Comparison of ENCODE assay signal across 8 cellular contexts in the genomic region with DNA sequence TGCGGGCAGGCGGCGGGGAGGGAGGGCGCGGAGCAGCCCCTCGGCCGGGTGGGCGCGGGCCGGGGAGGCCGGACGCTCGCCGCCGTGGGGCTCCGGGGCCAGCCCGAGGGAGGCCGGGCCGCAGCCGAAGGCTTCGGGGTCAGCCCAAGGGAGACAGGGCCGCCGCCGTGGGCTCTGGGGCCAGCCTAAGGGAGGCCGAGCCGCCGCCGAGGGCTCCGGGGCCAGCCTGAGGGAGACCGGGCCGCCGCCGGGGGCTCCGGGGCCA. TPM values are rescaled to one million over a fixed set of nuclear protein-coding genes. Genes with fewer than 3 reads are reported as not detected.
DNase-seq lines count a peak whose midpoint lies in the region; ATAC-seq and TF ChIP-seq lines count a peak whose summit lies in the region.

No MANE protein-coding gene starts in this region.

- H3K27ac ChIP-seq in GM23248 = peak overlapping the region; percentile 88
- peak overlapping the region; percentile 93 for H3K27ac ChIP-seq in WERI-Rb-1
- peak overlapping the region; percentile 98 for H3K27ac ChIP-seq in subcutaneous abdominal adipose tissue (ENCODE audit: low read depth, low read length)

- H3K36me3 ChIP-seq in GM23248 (ENCODE audit: low read depth) = 0 out of 2 replicates have a peak, but pooled peaks cover 4% of the 10 kb centered on the region
- peaks cover 15% of the 10 kb centered on the region for H3K36me3 ChIP-seq in WERI-Rb-1
- H3K36me3 ChIP-seq in iPS-15b (ENCODE audit: control insufficient read depth, insufficient read depth, low read length) = no peaks in the 10 kb centered on the region
- H3K36me3 ChIP-seq in subcutaneous abdominal adipose tissue (ENCODE audit: control insufficient read depth in 5 of 5, insufficient read depth in 5 of 5, low read length in 5 of 5) = peaks cover 0 to 3% (median 0%) of the 10 kb centered on the region in 5 donors

- ATAC-seq in omental fat pad (ENCODE audit: low FRiP score) = no peak
- ATAC-seq in GM21619 (IDR thresholded peaks at IDR 0.05; ENCODE audit: unreplicated experiment) = no peak

- H3K9me3 ChIP-seq in GM23248 (ENCODE audit: low read depth) = no peaks in the 10 kb centered on the region
- H3K9me3 ChIP-seq in WERI-Rb-1 (ENCODE audit: severe bottlenecking) = no peaks in the 10 kb centered on the region
- no peaks in the 10 kb centered on the region for H3K9me3 ChIP-seq in iPS-15b (ENCODE audit: control insufficient read depth, insufficient read depth, low read length)
- no peaks in the 10 kb centered on the region for H3K9me3 ChIP-seq in subcutaneous abdominal adipose tissue (ENCODE audit: control insufficient read depth in 5 of 5, low read length in 5 of 5)

- peaks cover 11% of the 10 kb centered on the region for H3F3A ChIP-seq in GM23248 (ENCODE audit: insufficient read depth)

- H3K27me3 ChIP-seq in GM23248 (replicated peaks; ENCODE audit: insufficient read depth) = no peaks in the 10 kb centered on the region
- no peaks in the 10 kb centered on the region for H3K27me3 ChIP-seq in WERI-Rb-1 (ENCODE audit: insufficient read depth, low read depth, severe bottlenecking)
- peaks cover 12% of the 10 kb centered on the region for H3K27me3 ChIP-seq in iPS-15b (ENCODE audit: control insufficient read depth, insufficient read depth, low read length)
- H3K27me3 ChIP-seq in subcutaneous abdominal adipose tissue (ENCODE audit: control insufficient read depth in 5 of 5, insufficient read depth in 4 of 5, low read length in 5 of 5) = no peaks in the 10 kb centered on the region

- H3K9ac ChIP-seq in GM23248 (peak overlapping the region; percentile 98), iPS-15b (ENCODE audit: low read depth, low read length) (peak overlapping the region; percentile 76), subcutaneous abdominal adipose tissue (ENCODE audit: low read length in 5 of 5) (peak overlapping the region in 4 of 5 donors; percentile 89 to 100 (median 99))

- H2AFZ ChIP-seq in GM23248 = peak overlapping the region; percentile 86

- no peaks in the 10 kb centered on the region for H3K9me2 ChIP-seq in GM23248 (ENCODE audit: insufficient read depth)

- peaks cover 46% of the 10 kb centered on the region for H3K79me2 ChIP-seq in GM23248 (ENCODE audit: insufficient read depth)

- H3K4me2 ChIP-seq in GM23248 (ENCODE audit: unreplicated experiment) = peak overlapping the region; percentile 97

- CTCF ChIA-PET in HEK293T (lab: Yijun Ruan, JAX) = no interaction called here

- in situ Hi-C loops in GM23248 (cut with MboI) = no loop called here

- H3K4me3 ChIP-seq in GM23248 (peak overlapping the region; percentile 98), WERI-Rb-1 (ENCODE audit: low read depth, low read length) (peak overlapping the region; percentile 96), iPS-15b (ENCODE audit: low read depth, low read length) (peak overlapping the region; percentile 68), subcutaneous abdominal adipose tissue (ENCODE audit: low read depth in 1 of 5, low read length in 5 of 5) (peak overlapping the region in 4 of 5 donors; percentile 74 to 92 (median 86))

- TF ChIP-seq CTCF in WERI-Rb-1 (IDR thresholded peaks at IDR 0.05; ENCODE audit: low read depth, low read length) = no peak
- no peak for TF ChIP-seq CTCF in omental fat pad (IDR thresholded peaks at IDR 0.05)

- H4K20me1 ChIP-seq in GM23248 (ENCODE audit: insufficient read depth) = peaks cover 25% of the 10 kb centered on the region; the same call in 1 of the 2 replicates

- WGBS in GM23248 (ENCODE audit: low coverage in 1 of 2, low lambda C conversion rate in 2 of 2, missing lambda C conversion rate in 2 of 2), 2 experiments = 0% methylated on average over 12 of the region's 34 CpGs; no CpG with 5 or more reads in 1 of the 2 experiments

- DNase-seq in GM23248 (no peak), WERI-Rb-1 (no peak), HEK293T (ENCODE audit: extremely low spot score) (no peak), omental fat pad (ENCODE audit: low spot score) (no peak), iPS-NIHi11 (ENCODE audit: low spot score) (no peak)

- POLR2A ChIA-PET in HEK293T (lab: Yijun Ruan, JAX) = interaction anchor here (0.8 to 3.5 kb wide), 5 partner anchors 12 to 128 kb away, joined by 3 to 20 read pairs (median 6); no protein-coding TSS in a partner anchor

- H3K4me1 ChIP-seq in GM23248 (ENCODE audit: insufficient read depth) (peaks cover 9% of the 10 kb centered on the region), iPS-15b (ENCODE audit: control insufficient read depth, insufficient read depth, low read length) (peaks cover 13% of the 10 kb centered on the region), subcutaneous abdominal adipose tissue (ENCODE audit: control insufficient read depth in 5 of 5, insufficient read depth in 5 of 5, low read length in 5 of 5) (peaks cover 2 to 42% (median 28%) of the 10 kb centered on the region in 5 donors)

TF ChIP-seq in HEK293T, 16 proteins besides CTCF, POLR2A, EP300 and RAD21:
- TF ChIP-seq BHLHE40 (IDR thresholded peaks at IDR 0.05; ENCODE audit: borderline replicate concordance) (no peak), ZNF384 (IDR thresholded peaks at IDR 0.05) (no peak), FOXA1 (IDR thresholded peaks at IDR 0.05) (no peak), ARNT (IDR thresholded peaks at IDR 0.05) (no peak), NFRKB (IDR thresholded peaks at IDR 0.05) (no peak)

RNA-seq across cellular contexts. Expression of a gene that starts 0.3 kb away (rescaled TPM):
- 20.6 and 32.6 TPM in 2 replicates for total RNA-seq in GM23248 (2014; rRNA removed; shearing (Covaris generic))
- polyA plus RNA-seq in GM23248 (2016; fragmentation: Nextera tagmentation; extraction: Ambion mirVana) = 20.7 and 21.7 TPM in 2 replicates
- 10 to 100 TPM; 26.4 to 29.8 (median 27.0) TPM for total RNA-seq in omental fat pad
